8 cellular contexts compared by ENCODE assay signal in genomic region chr15:37101634-37102314, GRCh38. TPM values are rescaled to one million over a fixed set of nuclear protein-coding genes. Genes with fewer than 3 reads are reported as not detected.
DNase-seq lines count a peak whose midpoint lies in the region; ATAC-seq and TF ChIP-seq lines count a peak whose summit lies in the region.

No MANE protein-coding gene starts in this region.

- peaks cover 32% of the 10 kb centered on the region for H3K4me1 Mint-ChIP-seq in activated naive CD4-positive, alpha-beta T cell treated with anti-CD3 and anti-CD28 coated beads, Interleukin-2, amount 10 ng/mL, durations not matched to agents 7 days and 5 days
- H3K4me1 Mint-ChIP-seq in activated CD8-positive, alpha-beta T cell treated with anti-CD3 and anti-CD28 coated beads for 36 hours (ENCODE audit: low read depth), result peaks cover 41% of the 10 kb centered on the region

- intact Hi-C loops in activated CD8-positive, alpha-beta T cell treated with anti-CD3 and anti-CD28 coated beads for 36 hours (cut with micrococcal nuclease), result no loop called here

- peak overlapping the region; percentile 14 for H2BK12ac ChIP-seq in neuronal stem cell (ENCODE audit: low read length)

- TF ChIP-seq CTCF in activated CD8-positive, alpha-beta T cell treated with anti-CD3 and anti-CD28 coated beads for 36 hours (IDR thresholded peaks at IDR 0.05), result no peak

- peak overlapping the region; percentile 36 for H3K23ac ChIP-seq in neuronal stem cell (ENCODE audit: low read depth, low read length, poor library complexity)

- no peak overlapping the region for H2AK5ac ChIP-seq in neuronal stem cell (ENCODE audit: low read depth, low read length)

- peaks cover 100% of the 10 kb centered on the region for H3K27me3 Mint-ChIP-seq in activated naive CD4-positive, alpha-beta T cell treated with anti-CD3 and anti-CD28 coated beads, Interleukin-2, amount 10 ng/mL, durations not matched to agents 7 days and 5 days
- peaks cover 79% of the 10 kb centered on the region for H3K27me3 Mint-ChIP-seq in activated CD8-positive, alpha-beta T cell treated with anti-CD3 and anti-CD28 coated beads for 36 hours

- H3K9ac ChIP-seq in neuronal stem cell (ENCODE audit: low read depth, low read length, poor library complexity), result peak overlapping the region; percentile 91

- H2BK120ac ChIP-seq in neuronal stem cell (ENCODE audit: low read depth, low read length), result no peak overlapping the region

- peaks cover 8% of the 10 kb centered on the region for H3K79me1 ChIP-seq in neuronal stem cell (ENCODE audit: low read depth, low read length)

- peak; percentile 62 for ATAC-seq in HG02798 (IDR thresholded peaks at IDR 0.05; ENCODE audit: poor library complexity, unreplicated experiment)
- peak; percentile 35 for ATAC-seq in activated CD8-positive, alpha-beta T cell treated with anti-CD3 and anti-CD28 coated beads for 36 hours

- H3K27me3 ChIP-seq in neuronal stem cell (ENCODE audit: control insufficient read depth in 3 of 3, insufficient read depth in 3 of 3, low read depth in 1 of 3, low read length in 3 of 3), result peaks cover 0 to 5% (median 0%) of the 10 kb centered on the region in 3 experiments

- peak overlapping the region; percentile 83 for H3K4me2 ChIP-seq in neuronal stem cell (ENCODE audit: insufficient read depth, low read length, poor library complexity, severe bottlenecking)

- H2BK15ac ChIP-seq in neuronal stem cell (ENCODE audit: low read length), result no peak overlapping the region

- no CpG with 5 or more reads among the region's 46 CpGs for WGBS in neuronal stem cell (ENCODE audit: extremely low coverage in 2 of 2, insufficient read length in 2 of 2, insufficient replicate concordance in 1 of 2), 2 donors

- peak overlapping the region; percentile 94 for H2BK5ac ChIP-seq in neuronal stem cell (ENCODE audit: low read length)

- no peak overlapping the region for H4K91ac ChIP-seq in neuronal stem cell (ENCODE audit: low read depth, low read length, poor library complexity)

- peaks cover 4% of the 10 kb centered on the region for H3K9me3 Mint-ChIP-seq in activated naive CD4-positive, alpha-beta T cell treated with anti-CD3 and anti-CD28 coated beads, Interleukin-2, amount 10 ng/mL, durations not matched to agents 7 days and 5 days
- H3K9me3 Mint-ChIP-seq in activated CD8-positive, alpha-beta T cell treated with anti-CD3 and anti-CD28 coated beads for 36 hours, result peaks cover 7% of the 10 kb centered on the region

- peaks cover 8% of the 10 kb centered on the region in 2 donors for H3K4me1 ChIP-seq in neuronal stem cell (ENCODE audit: control insufficient read depth in 2 of 2, insufficient read depth in 1 of 2, low read depth in 1 of 2, low read length in 2 of 2)

- H3K36me3 ChIP-seq in neuronal stem cell (replicated peaks in 1 of 2; ENCODE audit: control insufficient read depth in 2 of 2, insufficient read depth in 2 of 2, low read length in 2 of 2), result no peaks in the 10 kb centered on the region

- peak overlapping the region; percentile 92 to 93 for H3K4me3 ChIP-seq in neuronal stem cell (ENCODE audit: low read length in 2 of 2)

- H2AFZ ChIP-seq in neuronal stem cell (ENCODE audit: low read length), result peak overlapping the region; percentile 90

- H3K14ac ChIP-seq in neuronal stem cell (ENCODE audit: low read length), result no peak overlapping the region

- H3K27ac Mint-ChIP-seq in activated naive CD4-positive, alpha-beta T cell treated with anti-CD3 and anti-CD28 coated beads, Interleukin-2, amount 10 ng/mL, durations not matched to agents 7 days and 5 days, result peak overlapping the region; percentile 73
- peak overlapping the region; percentile 46 for H3K27ac Mint-ChIP-seq in activated CD8-positive, alpha-beta T cell treated with anti-CD3 and anti-CD28 coated beads for 36 hours

- H3K36me3 Mint-ChIP-seq in activated naive CD4-positive, alpha-beta T cell treated with anti-CD3 and anti-CD28 coated beads, Interleukin-2, amount 10 ng/mL, durations not matched to agents 7 days and 5 days, result peaks cover 14% of the 10 kb centered on the region
- peaks cover 13% of the 10 kb centered on the region for H3K36me3 Mint-ChIP-seq in activated CD8-positive, alpha-beta T cell treated with anti-CD3 and anti-CD28 coated beads for 36 hours (ENCODE audit: low read depth)

- H3K27ac ChIP-seq in neuronal stem cell (replicated peaks; ENCODE audit: low read length), result peak overlapping the region; percentile 98

- peak overlapping the region; percentile 93 for H3K18ac ChIP-seq in neuronal stem cell (ENCODE audit: low read length)

- no peak overlapping the region for H3K4ac ChIP-seq in neuronal stem cell (ENCODE audit: low read length)

- H3K4me3 Mint-ChIP-seq in activated naive CD4-positive, alpha-beta T cell treated with anti-CD3 and anti-CD28 coated beads, Interleukin-2, amount 10 ng/mL, durations not matched to agents 7 days and 5 days, result peak overlapping the region; percentile 77
- peak overlapping the region; percentile 76 for H3K4me3 Mint-ChIP-seq in activated CD8-positive, alpha-beta T cell treated with anti-CD3 and anti-CD28 coated beads for 36 hours

- CTCF ChIA-PET in activated naive CD4-positive, alpha-beta T cell treated with anti-CD3 and anti-CD28 coated beads, Interleukin-2, amount 10 ng/mL, durations not matched to agents 7 days and 5 days (lab: Charles Lee), result interaction anchor here (1.1 kb wide), 1 partner anchor 218 kb away, joined by 4 read pairs; no protein-coding TSS in a partner anchor
- CTCF ChIA-PET in activated CD8-positive, alpha-beta T cell treated with anti-CD3 and anti-CD28 coated beads for 36 hours (lab: Charles Lee), result no interaction called here

- POLR2A ChIA-PET in activated CD8-positive, alpha-beta T cell treated with anti-CD3 and anti-CD28 coated beads for 36 hours (lab: Charles Lee), result no interaction called here

- H3K9me3 ChIP-seq in neuronal stem cell (replicated peaks in 1 of 2; ENCODE audit: control insufficient read depth in 2 of 2, insufficient read depth in 1 of 2, low read depth in 1 of 2, low read length in 2 of 2), result no peaks in the 10 kb centered on the region

- no peak for DNase-seq in activated naive CD4-positive, alpha-beta T cell treated with anti-CD3 and anti-CD28 coated beads, Interleukin-2, amount 10 ng/mL, durations not matched to agents 7 days and 5 days
- DNase-seq in activated naive CD4-positive, alpha-beta T cell treated with Interleukin-2 at 50 U/mL for 16 hours, result no peak
- DNase-seq in NCI-H2171 treated with DMSO at 0.1 percent for 48 hours (lab: John Stamatoyannopoulos, UW) (peak; percentile 71), germinal center (ENCODE audit: low spot score) (peak; percentile 64), neuronal stem cell (ENCODE audit: low spot score) (peak; percentile 48), OCI-M2 (lab: John Stamatoyannopoulos, UW; ENCODE audit: unreplicated experiment) (no peak)
- peak; percentile 31 for DNase-seq in activated CD8-positive, alpha-beta T cell treated with anti-CD3 and anti-CD28 coated beads for 36 hours

- no peak overlapping the region for H4K8ac ChIP-seq in neuronal stem cell (ENCODE audit: low read depth, low read length)

RNA-seq across cellular contexts. Expression of gene MEIS2, which starts 1.4 kb away (rescaled TPM):
- total RNA-seq in activated CD8-positive, alpha-beta T cell treated with anti-CD3 and anti-CD28 coated beads for 36 hours, result under 1 TPM in 1 of 2 experiments, not detected in 1; 0.14 TPM
- polyA plus RNA-seq in neuronal stem cell (2013, experiment 1 of 2), result 50.7 TPM
- 50.7 TPM for polyA plus RNA-seq in neuronal stem cell (2013, experiment 2 of 2)

Comparison
In these comparisons a context has a peak if more than half of its experiments do, and no peak if none do; other contexts are left out.
1. DNase-seq: peak in NCI-H2171 treated with DMSO at 0.1 percent for 48 hours (single experiment), activated CD8-positive, alpha-beta T cell treated with anti-CD3 and anti-CD28 coated beads for 36 hours (single experiment), germinal center (single experiment) and neuronal stem cell (single experiment); none in activated naive CD4-positive, alpha-beta T cell treated with anti-CD3 and anti-CD28 coated beads, Interleukin-2, amount 10 ng/mL, durations not matched to agents 7 days and 5 days (single experiment), activated naive CD4-positive, alpha-beta T cell treated with Interleukin-2 at 50 U/mL for 16 hours (single experiment) and OCI-M2 (single experiment).